8 cellular contexts compared by ENCODE assay signal in genomic region chr19:41928754-41929535, GRCh38. TPM values are rescaled to one million over a fixed set of nuclear protein-coding genes. Genes with fewer than 3 reads are reported as not detected.
A peak's percentile ranks its signal among the peaks of the same experiment; 100 is the strongest.
DNase-seq lines count a peak whose midpoint lies in the region; ATAC-seq and TF ChIP-seq lines count a peak whose summit lies in the region.

No MANE protein-coding gene starts in this region.

- no peak for DNase-seq in left ventricle myocardium inferior
- no peak for DNase-seq in left ventricle myocardium superior
- peak; percentile 60 to 61 for DNase-seq in activated T-cell treated with anti-CD3 and anti-CD28 coated beads, Interleukin-2, amount 50 U/mL, for 48 hours
- DNase-seq in right lobe of liver, result no peak
- DNase-seq in vagina (ENCODE audit: extremely low spot score in 2 of 2), result no peak
- no peak for DNase-seq in NK-92 treated with Interleukin-12 subunit alpha and Interleukin-12 subunit beta, amount 100 ng/mL, for 24 hours (lab: John Stamatoyannopoulos, UW)
- no peak for DNase-seq in NCI-H2029 (lab: John Stamatoyannopoulos, UW)

- ATAC-seq in left ventricle myocardium superior (no peak), right lobe of liver (peak; percentile 27 to 59 (median 48)), HG03196 (IDR thresholded peaks at IDR 0.05; ENCODE audit: unreplicated experiment) (no peak)

- intact Hi-C loops in left ventricle myocardium inferior (cut with micrococcal nuclease), result no loop called here
- intact Hi-C loops in left ventricle myocardium superior (cut with micrococcal nuclease), result no loop called here
- intact Hi-C loops in right lobe of liver (cut with DNase I), result no loop called here
- intact Hi-C loops in vagina (cut with DNase I), result no loop called here

- H3K9me3 ChIP-seq in left ventricle myocardium inferior (replicated peaks), result no peaks in the 10 kb centered on the region
- H3K9me3 ChIP-seq in right lobe of liver, result no peaks in the 10 kb centered on the region
- H3K9me3 ChIP-seq in vagina, result no peaks in the 10 kb centered on the region

- H3K4me1 ChIP-seq in left ventricle myocardium inferior, result peaks cover 24% of the 10 kb centered on the region
- peaks cover 0 to 7% (median 0%) of the 10 kb centered on the region in 4 donors for H3K4me1 ChIP-seq in right lobe of liver
- H3K4me1 ChIP-seq in vagina, result peaks cover 19% of the 10 kb centered on the region

- 8% methylated on average over 5 of the region's 29 CpGs for WGBS in right lobe of liver (ENCODE audit: insufficient coverage, low coverage, low lambda C conversion rate, missing lambda C conversion rate)

- TF ChIP-seq CTCF in left ventricle myocardium inferior (IDR thresholded peaks at IDR 0.05; ENCODE audit: borderline replicate concordance) (no peak), right lobe of liver (IDR thresholded peaks at IDR 0.05) (no peak), vagina (IDR thresholded peaks at IDR 0.05) (no peak)

- H3K27me3 ChIP-seq in left ventricle myocardium inferior (ENCODE audit: low read depth), result peaks cover 100% of the 10 kb centered on the region
- H3K27me3 ChIP-seq in right lobe of liver, result peaks cover 4 to 41% of the 10 kb centered on the region in 2 donors
- peaks cover 43% of the 10 kb centered on the region for H3K27me3 ChIP-seq in vagina

- H3K4me3 ChIP-seq in left ventricle myocardium inferior, result peak overlapping the region; percentile 63
- peak overlapping the region in 1 of 3 donors; percentile 24 for H3K4me3 ChIP-seq in right lobe of liver
- peak overlapping the region; percentile 36 to 50 for H3K4me3 ChIP-seq in vagina

- H3K36me3 ChIP-seq in left ventricle myocardium inferior, result no peaks in the 10 kb centered on the region
- no peaks in the 10 kb centered on the region for H3K36me3 ChIP-seq in right lobe of liver
- no peaks in the 10 kb centered on the region for H3K36me3 ChIP-seq in vagina

- no peak overlapping the region for H3K27ac ChIP-seq in left ventricle myocardium inferior (replicated peaks)
- H3K27ac ChIP-seq in right lobe of liver, result no peak overlapping the region
- H3K27ac ChIP-seq in vagina, result no peak overlapping the region

- TF ChIP-seq POLR2A in right lobe of liver (IDR thresholded peaks at IDR 0.05), result no peak
- TF ChIP-seq POLR2A in vagina (IDR thresholded peaks at IDR 0.05), result no peak

RNA-seq across cellular contexts. Expression of gene ERFL, which starts 0.7 kb away (rescaled TPM):
- total RNA-seq in left ventricle myocardium inferior, result not detected
- not detected for total RNA-seq in left ventricle myocardium superior
- total RNA-seq in right lobe of liver, result not detected
- 0.49 TPM for total RNA-seq in vagina

RNA-seq across cellular contexts. Expression of gene RABAC1, which starts 30.2 kb away (rescaled TPM):
- 56.7 TPM for total RNA-seq in left ventricle myocardium inferior
- 61.0 TPM for total RNA-seq in left ventricle myocardium superior
- total RNA-seq in right lobe of liver, result 100 to 1,000 TPM in 2 of 6 experiments, 10 to 100 TPM in 4; 53.6 to 124 (median 75.8) TPM
- total RNA-seq in vagina, result 263 TPM

RNA-seq across cellular contexts. Expression of gene ARHGEF1, which starts 46.0 kb away (rescaled TPM):
- total RNA-seq in left ventricle myocardium inferior, result 28.3 TPM
- 26.9 TPM for total RNA-seq in left ventricle myocardium superior
- total RNA-seq in right lobe of liver, result 10 to 100 TPM; 25.3 to 39.7 (median 30.2) TPM
- total RNA-seq in vagina, result 114 TPM

RNA-seq across cellular contexts. Expression of gene CD79A, which starts 51.9 kb away (rescaled TPM):
- total RNA-seq in left ventricle myocardium inferior (not detected), left ventricle myocardium superior (not detected), right lobe of liver (under 1 TPM in 4 of 6 experiments, not detected in 2; 0.18 to 0.71 (median 0.39) TPM), vagina (not detected)

Comparison
In these comparisons a context has a peak if more than half of its experiments do, and no peak if none do; other contexts are left out.
1. DNase-seq: peak in activated T-cell treated with anti-CD3 and anti-CD28 coated beads, Interleukin-2, amount 50 U/mL, for 48 hours (2 of 2); none in left ventricle myocardium inferior (single experiment), left ventricle myocardium superior (single experiment), right lobe of liver (0 of 3), vagina (0 of 2), NK-92 treated with Interleukin-12 subunit alpha and Interleukin-12 subunit beta, amount 100 ng/mL, for 24 hours (single experiment) and NCI-H2029 (single experiment).
2. ATAC-seq: peak in right lobe of liver (4 of 4); none in left ventricle myocardium superior (single experiment) and HG03196 (single experiment).